Comparison of ENCODE assay signal across 1 cellular context in genomic region chr6:15352884-15353283, GRCh38.
TF ChIP-seq lines count a peak whose summit lies in the region.

No MANE protein-coding gene starts in this region.

TF ChIP-seq in GM23338, 12 proteins besides CTCF, POLR2A, EP300 and RAD21 (continued from another document):
- no peak for TF ChIP-seq ZNF462 (CRISPR knock-in tag; IDR thresholded peaks at IDR 0.05)
- TF ChIP-seq ZNF331 (CRISPR knock-in tag; IDR thresholded peaks at IDR 0.05; ENCODE audit: low read depth) = no peak
- no peak for TF ChIP-seq POLR2AphosphoS5 (IDR thresholded peaks at IDR 0.05; ENCODE audit: low read depth)
- TF ChIP-seq NANOG (IDR thresholded peaks at IDR 0.05; ENCODE audit: borderline replicate concordance) = no peak
- no peak for TF ChIP-seq STAT1 (IDR thresholded peaks at IDR 0.05; ENCODE audit: unreplicated experiment)
